13 cellular contexts compared by ENCODE assay signal in the genomic region with DNA sequence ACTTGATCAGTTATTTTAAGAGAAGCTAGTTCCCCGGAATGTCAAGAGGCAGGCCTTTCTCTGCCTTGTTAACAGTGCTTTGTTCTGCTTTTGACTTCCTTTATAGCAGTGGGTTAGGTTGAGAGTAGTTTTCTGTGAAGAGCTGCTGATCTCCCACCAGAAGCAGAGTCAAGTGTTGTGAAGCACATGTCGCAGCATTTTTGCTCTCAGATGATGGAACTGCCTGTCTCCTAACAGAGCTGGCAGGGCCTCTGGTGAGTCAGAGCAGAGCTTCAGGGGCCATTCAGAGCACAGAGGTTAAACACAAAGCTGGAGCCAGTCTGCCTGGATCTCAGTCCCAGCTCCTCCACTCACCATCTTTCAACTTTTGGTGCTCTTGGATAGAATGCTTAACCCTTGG.
DNase-seq lines count a peak whose midpoint lies in the region; ATAC-seq and TF ChIP-seq lines count a peak whose summit lies in the region.
"Had no signal": no experiment of that assay in that cellular context is flagged by ENCODE, and none has a peak within 500 bp of the region (broad histone marks: within the 10 kb centered on the region; RNA-seq: fewer than 3 reads in every experiment).

No MANE protein-coding gene starts in this region.

- no peak for ATAC-seq in activated T-cell treated with anti-CD3 and anti-CD28 coated beads, Interleukin-2, amount 50 U/mL, for 4 hours
- ATAC-seq in left ventricle myocardium superior (peak; percentile 80), upper lobe of right lung (peak; percentile 22)
- ATAC-seq: activated T-helper 17 cell treated with anti-CD3 and anti-CD28 coated beads, Interleukin-2, amount 50 U/mL, for 72 hours; right lobe of liver had no signal

- no peaks in the 10 kb centered on the region for H3K36me3 ChIP-seq in upper lobe of right lung
- H3K36me3 ChIP-seq: right lobe of liver, suprapubic skin had no signal

- H3K27me3 ChIP-seq in upper lobe of right lung = no peaks in the 10 kb centered on the region
- H3K27me3 ChIP-seq: right lobe of liver, suprapubic skin had no signal

- no peak overlapping the region for H3K4me3 Mint-ChIP-seq in activated T-cell treated with anti-CD3 and anti-CD28 coated beads, Interleukin-2, amount 50 U/mL, for 24 hours
- H3K4me3 Mint-ChIP-seq in activated T-cell treated with anti-CD3 and anti-CD28 coated beads, Interleukin-2, amount 50 U/mL, for 4 hours = no peak overlapping the region
- no peak overlapping the region for H3K4me3 Mint-ChIP-seq in endothelial cell (ENCODE audit: unreplicated experiment)
- H3K4me3 Mint-ChIP-seq: activated T-helper 17 cell treated with anti-CD3 and anti-CD28 coated beads, Interleukin-2, amount 50 U/mL, for 72 hours had no signal

- no peaks in the 10 kb centered on the region for H3K4me1 ChIP-seq in upper lobe of right lung
- H3K4me1 ChIP-seq: right lobe of liver had no signal

- H3K36me3 Mint-ChIP-seq in activated T-cell treated with anti-CD3 and anti-CD28 coated beads, Interleukin-2, amount 50 U/mL, for 24 hours (ENCODE audit: low read depth) = no peaks in the 10 kb centered on the region
- H3K36me3 Mint-ChIP-seq in activated T-cell treated with anti-CD3 and anti-CD28 coated beads, Interleukin-2, amount 50 U/mL, for 4 hours (ENCODE audit: insufficient read depth) = no peaks in the 10 kb centered on the region
- H3K36me3 Mint-ChIP-seq in endothelial cell (ENCODE audit: low read depth, unreplicated experiment) = peaks cover 4% of the 10 kb centered on the region

- no peak overlapping the region for H3K4me3 ChIP-seq in upper lobe of right lung
- H3K4me3 ChIP-seq: right lobe of liver, suprapubic skin had no signal

- no peak for TF ChIP-seq CTCF in upper lobe of right lung (IDR thresholded peaks at IDR 0.05)
- no peak for TF ChIP-seq CTCF in endothelial cell (IDR thresholded peaks at IDR 0.05; ENCODE audit: unreplicated experiment)

- no peaks in the 10 kb centered on the region for H3K4me1 Mint-ChIP-seq in activated T-cell treated with anti-CD3 and anti-CD28 coated beads, Interleukin-2, amount 50 U/mL, for 24 hours (ENCODE audit: low read depth)
- no peaks in the 10 kb centered on the region for H3K4me1 Mint-ChIP-seq in activated T-cell treated with anti-CD3 and anti-CD28 coated beads, Interleukin-2, amount 50 U/mL, for 4 hours (ENCODE audit: low read depth)
- H3K4me1 Mint-ChIP-seq in endothelial cell (ENCODE audit: unreplicated experiment) = no peaks in the 10 kb centered on the region
- H3K4me1 Mint-ChIP-seq: activated T-helper 17 cell treated with anti-CD3 and anti-CD28 coated beads, Interleukin-2, amount 50 U/mL, for 72 hours had no signal

- no peaks in the 10 kb centered on the region for H3K9me3 ChIP-seq in upper lobe of right lung
- H3K9me3 ChIP-seq: right lobe of liver, suprapubic skin had no signal

- H3K27ac Mint-ChIP-seq in activated T-cell treated with anti-CD3 and anti-CD28 coated beads, Interleukin-2, amount 50 U/mL, for 24 hours = peak overlapping the region; percentile 51
- H3K27ac Mint-ChIP-seq in endothelial cell (ENCODE audit: unreplicated experiment) = no peak overlapping the region
- H3K27ac Mint-ChIP-seq: activated T-helper 17 cell treated with anti-CD3 and anti-CD28 coated beads, Interleukin-2, amount 50 U/mL, for 72 hours had no signal

- no peak overlapping the region for H3K27ac ChIP-seq in upper lobe of right lung
- H3K27ac ChIP-seq: C4-2B, right lobe of liver, suprapubic skin had no signal

- intact Hi-C loops in left ventricle myocardium superior (cut with micrococcal nuclease) (no loop called here), upper lobe of right lung (cut with DNase I) (no loop called here)

- H3K27me3 Mint-ChIP-seq in activated T-cell treated with anti-CD3 and anti-CD28 coated beads, Interleukin-2, amount 50 U/mL, for 24 hours = no peaks in the 10 kb centered on the region
- H3K27me3 Mint-ChIP-seq in activated T-cell treated with anti-CD3 and anti-CD28 coated beads, Interleukin-2, amount 50 U/mL, for 4 hours (ENCODE audit: low read depth) = no peaks in the 10 kb centered on the region
- H3K27me3 Mint-ChIP-seq in endothelial cell (ENCODE audit: unreplicated experiment) = no peaks in the 10 kb centered on the region
- H3K27me3 Mint-ChIP-seq: activated T-helper 17 cell treated with anti-CD3 and anti-CD28 coated beads, Interleukin-2, amount 50 U/mL, for 72 hours had no signal

- no peaks in the 10 kb centered on the region for H3K9me3 Mint-ChIP-seq in activated T-cell treated with anti-CD3 and anti-CD28 coated beads, Interleukin-2, amount 50 U/mL, for 24 hours
- H3K9me3 Mint-ChIP-seq in activated T-cell treated with anti-CD3 and anti-CD28 coated beads, Interleukin-2, amount 50 U/mL, for 4 hours = no peaks in the 10 kb centered on the region
- H3K9me3 Mint-ChIP-seq in endothelial cell (ENCODE audit: unreplicated experiment) = no peaks in the 10 kb centered on the region
- H3K9me3 Mint-ChIP-seq: activated T-helper 17 cell treated with anti-CD3 and anti-CD28 coated beads, Interleukin-2, amount 50 U/mL, for 72 hours had no signal

- no peak for DNase-seq in activated T-cell treated with anti-CD3 and anti-CD28 coated beads, Interleukin-2, amount 50 U/mL, for 24 hours
- no peak for DNase-seq in activated T-cell treated with anti-CD3 and anti-CD28 coated beads, Interleukin-2, amount 50 U/mL, for 4 hours
- DNase-seq in SW480 (ENCODE audit: low spot score) (peak; percentile 7), left ventricle myocardium superior (peak; percentile 41), upper lobe of right lung (no peak), SKM-1 treated with dmso at 0.1 percent for 144 hours (lab: John Stamatoyannopoulos, UW; ENCODE audit: unreplicated experiment) (no peak), endothelial cell (ENCODE audit: low spot score) (no peak), NOMO-1 (lab: John Stamatoyannopoulos, UW; ENCODE audit: unreplicated experiment in 2 of 2) (no peak)
- DNase-seq: glutamatergic neuron, right lobe of liver had no signal

Comparison
In these comparisons a context has a peak if more than half of its experiments do, and no peak if none do; other contexts are left out.
1. DNase-seq: peak in SW480 (single experiment) and left ventricle myocardium superior (single experiment); none in activated T-cell treated with anti-CD3 and anti-CD28 coated beads, Interleukin-2, amount 50 U/mL, for 24 hours (single experiment), activated T-cell treated with anti-CD3 and anti-CD28 coated beads, Interleukin-2, amount 50 U/mL, for 4 hours (single experiment), upper lobe of right lung (single experiment), SKM-1 treated with dmso at 0.1 percent for 144 hours (single experiment), endothelial cell (single experiment) and NOMO-1 (0 of 2).
2. ATAC-seq: peak in left ventricle myocardium superior (single experiment) and upper lobe of right lung (single experiment); none in activated T-cell treated with anti-CD3 and anti-CD28 coated beads, Interleukin-2, amount 50 U/mL, for 4 hours (0 of 2).